Comparison of ENCODE assay signal across 10 cellular contexts in the genomic region with DNA sequence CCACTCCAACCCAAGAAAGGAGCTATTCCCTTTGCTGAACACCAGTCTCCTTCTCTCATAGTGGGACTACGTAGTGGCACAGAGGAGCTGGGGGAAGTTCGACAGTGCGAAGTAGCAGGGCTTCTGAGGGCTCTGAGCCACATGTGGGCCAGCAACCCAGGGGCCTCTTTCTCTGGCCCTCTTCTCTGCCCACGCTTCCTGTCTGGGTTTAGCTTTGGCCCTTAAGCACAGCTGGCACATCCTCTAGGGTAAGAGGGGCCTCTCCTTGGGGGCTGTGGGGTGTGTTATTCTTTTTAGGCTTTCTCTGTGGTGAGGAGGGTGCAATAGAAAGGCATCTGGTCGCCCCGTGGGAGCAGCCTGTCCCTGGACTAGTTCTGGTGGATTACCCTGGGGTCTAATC.
A peak's percentile ranks its signal among the peaks of the same experiment; 100 is the strongest.
DNase-seq lines count a peak whose midpoint lies in the region; ATAC-seq and TF ChIP-seq lines count a peak whose summit lies in the region.
"Had no signal": no experiment of that assay in that cellular context is flagged by ENCODE, and none has a peak within 500 bp of the region (broad histone marks: within the 10 kb centered on the region; RNA-seq: fewer than 3 reads in every experiment).

No MANE protein-coding gene starts in this region.

- H3K27me3 Mint-ChIP-seq in CD4-positive, CD25-positive, alpha-beta regulatory T cell = no peaks in the 10 kb centered on the region
- H3K27me3 Mint-ChIP-seq in activated CD8-positive, alpha-beta T cell treated with anti-CD3 and anti-CD28 coated beads, Interleukin-2, amount 10 ng/mL, durations not matched to agents 7 days and 5 days (ENCODE audit: low read depth) = no peaks in the 10 kb centered on the region
- no peaks in the 10 kb centered on the region for H3K27me3 Mint-ChIP-seq in mesothelial cell of epicardium (ENCODE audit: low read depth)
- no peaks in the 10 kb centered on the region for H3K27me3 Mint-ChIP-seq in Calu3 (ENCODE audit: unreplicated experiment)

- DNase-seq in CD4-positive, CD25-positive, alpha-beta regulatory T cell = peak in 1 of 3 donors; percentile 16
- no peak for DNase-seq in activated CD8-positive, alpha-beta T cell treated with anti-CD3 and anti-CD28 coated beads, Interleukin-2, amount 10 ng/mL, durations not matched to agents 7 days and 5 days
- DNase-seq in mesothelial cell of epicardium (ENCODE audit: low spot score in 2 of 2, unreplicated experiment in 2 of 2) (no peak), tibial artery (no peak), mesendoderm (no peak), Calu3 (no peak)
- DNase-seq: DMS79 treated with DMSO at 0.1 percent for 48 hours, foreskin melanocyte had no signal

- H3K4me2 ChIP-seq in mesendoderm (ENCODE audit: low read length) = no peak overlapping the region

- CTCF ChIA-PET in activated CD8-positive, alpha-beta T cell treated with anti-CD3 and anti-CD28 coated beads, Interleukin-2, amount 10 ng/mL, durations not matched to agents 7 days and 5 days (lab: Charles Lee) = interaction anchor here (1.3 to 1.8 kb wide), 2 partner anchors 15 to 19 kb away, joined by 4 to 5 read pairs; no protein-coding TSS in a partner anchor
- CTCF ChIA-PET in Calu3 (lab: Charles Lee) = no interaction called here

- no peaks in the 10 kb centered on the region for H3K9me3 ChIP-seq in CD4-positive, CD25-positive, alpha-beta regulatory T cell (ENCODE audit: control insufficient read depth in 2 of 2, low read length in 2 of 2)
- no peaks in the 10 kb centered on the region for H3K9me3 ChIP-seq in tibial artery

- H3K79me1 ChIP-seq in mesendoderm (ENCODE audit: low read length) = no peaks in the 10 kb centered on the region

- H2BK120ac ChIP-seq in mesendoderm (ENCODE audit: low read depth, low read length) = no peak overlapping the region

- H3K4ac ChIP-seq in mesendoderm (ENCODE audit: low read depth, low read length) = no peak overlapping the region

- no CpG with 5 or more reads among the region's 6 CpGs for WGBS in mesendoderm (ENCODE audit: extremely low coverage, insufficient coverage, low lambda C conversion rate)

- no peak overlapping the region for H3K23ac ChIP-seq in mesendoderm (ENCODE audit: low read length)

- no peaks in the 10 kb centered on the region for H3K36me3 Mint-ChIP-seq in CD4-positive, CD25-positive, alpha-beta regulatory T cell
- H3K36me3 Mint-ChIP-seq in activated CD8-positive, alpha-beta T cell treated with anti-CD3 and anti-CD28 coated beads, Interleukin-2, amount 10 ng/mL, durations not matched to agents 7 days and 5 days (ENCODE audit: low read depth) = peaks cover 4% of the 10 kb centered on the region
- H3K36me3 Mint-ChIP-seq in mesothelial cell of epicardium (no peaks in the 10 kb centered on the region), Calu3 (ENCODE audit: insufficient read depth, unreplicated experiment) (no peaks in the 10 kb centered on the region)

- no peak overlapping the region for H4K8ac ChIP-seq in mesendoderm (ENCODE audit: low read depth, low read length)

- peak; percentile 37 to 42 for ATAC-seq in CD4-positive, CD25-positive, alpha-beta regulatory T cell (ENCODE audit: low read depth in 2 of 2)
- ATAC-seq in GM19023 (IDR thresholded peaks at IDR 0.05; ENCODE audit: unreplicated experiment) (peak; percentile 85), HG02943 (IDR thresholded peaks at IDR 0.05; ENCODE audit: low read depth, unreplicated experiment) (peak; percentile 66)
- ATAC-seq in activated CD8-positive, alpha-beta T cell treated with anti-CD3 and anti-CD28 coated beads, Interleukin-2, amount 10 ng/mL, durations not matched to agents 7 days and 5 days = peak; percentile 48

- H3K56ac ChIP-seq in mesendoderm (ENCODE audit: low read length) = no peak overlapping the region

- no peak overlapping the region for H4K5ac ChIP-seq in mesendoderm (ENCODE audit: low read length)

- POLR2A ChIA-PET in activated CD8-positive, alpha-beta T cell treated with anti-CD3 and anti-CD28 coated beads, Interleukin-2, amount 10 ng/mL, durations not matched to agents 7 days and 5 days (lab: Charles Lee) = interaction anchor here (0.6 kb wide), 1 partner anchor 82 kb away, joined by 3 read pairs; no protein-coding TSS in a partner anchor

- intact Hi-C loops in tibial artery (cut with DNase I; ENCODE audit: low total_unique reads) (no loop called here), Calu3 (cut with micrococcal nuclease; ENCODE audit: unreplicated experiment) (no loop called here)

- peak overlapping the region in 3 of 4 donors; percentile 13 to 60 (median 22) for H3K4me3 Mint-ChIP-seq in CD4-positive, CD25-positive, alpha-beta regulatory T cell
- peak overlapping the region; percentile 22 for H3K4me3 Mint-ChIP-seq in activated CD8-positive, alpha-beta T cell treated with anti-CD3 and anti-CD28 coated beads, Interleukin-2, amount 10 ng/mL, durations not matched to agents 7 days and 5 days
- H3K4me3 Mint-ChIP-seq in mesothelial cell of epicardium = no peak overlapping the region
- no peak overlapping the region for H3K4me3 Mint-ChIP-seq in Calu3 (ENCODE audit: low read depth, unreplicated experiment)

- H3K18ac ChIP-seq in mesendoderm (ENCODE audit: low read length) = no peak overlapping the region

- peaks cover 21% of the 10 kb centered on the region for H3K4me1 ChIP-seq in CD4-positive, CD25-positive, alpha-beta regulatory T cell (ENCODE audit: control insufficient read depth, insufficient read depth, low read length, poor library complexity, severe bottlenecking)
- no peaks in the 10 kb centered on the region for H3K4me1 ChIP-seq in tibial artery
- H3K4me1 ChIP-seq in mesendoderm (ENCODE audit: control insufficient read depth, low read depth, low read length) = no peaks in the 10 kb centered on the region

- no peaks in the 10 kb centered on the region for H3K36me3 ChIP-seq in CD4-positive, CD25-positive, alpha-beta regulatory T cell (ENCODE audit: control insufficient read depth, insufficient read depth, low read length)
- no peaks in the 10 kb centered on the region for H3K36me3 ChIP-seq in tibial artery
- no peaks in the 10 kb centered on the region for H3K36me3 ChIP-seq in mesendoderm (ENCODE audit: control insufficient read depth, insufficient read depth, low read length)

- H3K4me1 Mint-ChIP-seq in CD4-positive, CD25-positive, alpha-beta regulatory T cell = peaks cover 0 to 43% (median 20%) of the 10 kb centered on the region in 4 donors
- H3K4me1 Mint-ChIP-seq in activated CD8-positive, alpha-beta T cell treated with anti-CD3 and anti-CD28 coated beads, Interleukin-2, amount 10 ng/mL, durations not matched to agents 7 days and 5 days (ENCODE audit: low read depth) = peaks cover 52% of the 10 kb centered on the region
- H3K4me1 Mint-ChIP-seq in mesothelial cell of epicardium (peaks cover 13% of the 10 kb centered on the region), Calu3 (ENCODE audit: low read depth, unreplicated experiment) (no peaks in the 10 kb centered on the region)

- H3K9me3 Mint-ChIP-seq in CD4-positive, CD25-positive, alpha-beta regulatory T cell = peaks cover 0 to 1% (median 0%) of the 10 kb centered on the region in 7 donors
- H3K9me3 Mint-ChIP-seq in activated CD8-positive, alpha-beta T cell treated with anti-CD3 and anti-CD28 coated beads, Interleukin-2, amount 10 ng/mL, durations not matched to agents 7 days and 5 days (ENCODE audit: insufficient read depth) = peaks cover 4% of the 10 kb centered on the region
- H3K9me3 Mint-ChIP-seq in mesothelial cell of epicardium (peaks cover 21% of the 10 kb centered on the region), Calu3 (ENCODE audit: low read depth, unreplicated experiment) (no peaks in the 10 kb centered on the region)

- H3K27ac Mint-ChIP-seq in CD4-positive, CD25-positive, alpha-beta regulatory T cell = peak overlapping the region; percentile 88 to 91 (median 90)
- peak overlapping the region; percentile 77 for H3K27ac Mint-ChIP-seq in activated CD8-positive, alpha-beta T cell treated with anti-CD3 and anti-CD28 coated beads, Interleukin-2, amount 10 ng/mL, durations not matched to agents 7 days and 5 days
- H3K27ac Mint-ChIP-seq in mesothelial cell of epicardium (no peak overlapping the region), Calu3 (ENCODE audit: unreplicated experiment) (no peak overlapping the region)

- H3K27ac ChIP-seq in CD4-positive, CD25-positive, alpha-beta regulatory T cell (ENCODE audit: insufficient read depth, low read length, poor library complexity, severe bottlenecking) = no peak overlapping the region
- H3K27ac ChIP-seq in tibial artery = no peak overlapping the region
- H3K27ac ChIP-seq in mesendoderm (ENCODE audit: low read depth, low read length) = no peak overlapping the region

- no peak overlapping the region for H2BK15ac ChIP-seq in mesendoderm (replicated peaks; ENCODE audit: low read depth)

- no peak overlapping the region for H2BK5ac ChIP-seq in mesendoderm (ENCODE audit: low read length)

- TF ChIP-seq CTCF in mesothelial cell of epicardium (IDR thresholded peaks at IDR 0.05; ENCODE audit: unreplicated experiment) (no peak), tibial artery (IDR thresholded peaks at IDR 0.05) (no peak), Calu3 (IDR thresholded peaks at IDR 0.05; ENCODE audit: unreplicated experiment) (no peak)

- H3K9ac ChIP-seq in mesendoderm (ENCODE audit: low read length) = no peak overlapping the region

- no peaks in the 10 kb centered on the region for H3K27me3 ChIP-seq in CD4-positive, CD25-positive, alpha-beta regulatory T cell (ENCODE audit: control insufficient read depth, insufficient read depth, low read length)
- H3K27me3 ChIP-seq in tibial artery (no peaks in the 10 kb centered on the region), mesendoderm (ENCODE audit: insufficient read depth, low read length, poor library complexity) (no peaks in the 10 kb centered on the region)

- H3K79me2 ChIP-seq in mesendoderm (ENCODE audit: control insufficient read depth, insufficient read depth, low read length) = no peaks in the 10 kb centered on the region

- BruUV-seq in Calu3 (replicated peaks; lab: Mats Ljungman, UMichigan) = no TSS peak

- H3K4me3 ChIP-seq in CD4-positive, CD25-positive, alpha-beta regulatory T cell (ENCODE audit: low read depth, low read length) = no peak overlapping the region
- H3K4me3 ChIP-seq in tibial artery (no peak overlapping the region), mesendoderm (ENCODE audit: low read length) (no peak overlapping the region)

- H2AK5ac ChIP-seq in mesendoderm (ENCODE audit: low read length) = no peak overlapping the region

Comparison
In these comparisons a context has a peak if more than half of its experiments do, and no peak if none do; other contexts are left out.
1. H3K27ac Mint-ChIP-seq: peak in CD4-positive, CD25-positive, alpha-beta regulatory T cell (3 of 3) and activated CD8-positive, alpha-beta T cell treated with anti-CD3 and anti-CD28 coated beads, Interleukin-2, amount 10 ng/mL, durations not matched to agents 7 days and 5 days (single experiment); none in mesothelial cell of epicardium (single experiment) and Calu3 (single experiment).
2. H3K4me3 Mint-ChIP-seq: peak in CD4-positive, CD25-positive, alpha-beta regulatory T cell (3 of 4) and activated CD8-positive, alpha-beta T cell treated with anti-CD3 and anti-CD28 coated beads, Interleukin-2, amount 10 ng/mL, durations not matched to agents 7 days and 5 days (single experiment); none in mesothelial cell of epicardium (single experiment) and Calu3 (single experiment).
3. Peak in every context shown above with its lines, with median percentiles within 50 percentile points of each other: ATAC-seq.